27 cellular contexts compared by ENCODE assay signal in genomic region chr4:26601204-26601603, GRCh38.
"Had no signal": no experiment of that assay in that cellular context is flagged by ENCODE, and none has a peak within 500 bp of the region (broad histone marks: within the 10 kb centered on the region; RNA-seq: fewer than 3 reads in every experiment).

No MANE protein-coding gene starts in this region.

- H3K4me1 ChIP-seq: suprapubic skin, testis, thyroid gland, tibial artery, tibial nerve, transverse colon, upper lobe of left lung, upper lobe of right lung, uterus, vagina had no signal

- H3K27me3 ChIP-seq: stomach, suprapubic skin, testis, thyroid gland, tibial artery, tibial nerve, transverse colon, upper lobe of left lung, upper lobe of right lung, uterus, vagina had no signal

- FAIRE-seq: urothelium cell line had no signal

- ATAC-seq: stimulated activated effector memory CD8-positive, alpha-beta T cell treated with anti-CD3 and anti-CD28 coated beads, Interleukin-12 subunit alpha, Interleukin-12 subunit beta, amount 100 ng/mL, for 72 hours; stimulated activated memory B cell treated with anti-CD40 and anti-IgM and Interleukin-4, amounts not matched to agents 10 μg/mL and 1 μg/mL and 100 μg/mL, for 72 hours; stimulated activated naive B cell treated with anti-CD40 and anti-IgM and Interleukin-4, amounts not matched to agents 10 μg/mL and 1 μg/mL and 100 μg/mL, for 72 hours; stimulated activated naive CD8-positive, alpha-beta T cell treated with anti-CD3 and anti-CD28 coated beads, Interleukin-15, amount 100 ng/mL, for 72 hours; stimulated activated naive CD8-positive, alpha-beta T cell treated with anti-CD3 and anti-CD28 coated beads, Interleukin-15, Interleukin-2, amounts not matched to agents 100 U/mL and 50 U/mL, for 24 hours; upper lobe of right lung had no signal

- DNase-seq: stimulated activated CD4-positive, alpha-beta T cell treated with anti-CD3 and anti-CD28 coated beads, Interleukin-2, amount 100 ng/mL, for 48 hours; stimulated activated CD4-positive, alpha-beta T cell treated with anti-CD3 and anti-CD28 coated beads, Interleukin-4, amount 100 ng/mL, for 1 hour; stimulated activated CD4-positive, alpha-beta T cell treated with anti-CD3 and anti-CD28 coated beads, Interleukin-4, amount 100 ng/mL, for 24 hours; stimulated activated CD4-positive, alpha-beta T cell treated with anti-CD3 and anti-CD28 coated beads, Interleukin-4, amount 100 ng/mL, for 4 hours; stimulated activated CD8-positive, alpha-beta memory T cell treated with anti-CD3 and anti-CD28 coated beads, Interleukin-4, amount 100 ng/mL, for 48 hours; stimulated activated naive B cell treated with anti-CD40 and anti-IgM and Interleukin-4, amounts not matched to agents 10 μg/mL and 1 μg/mL and 100 μg/mL, for 72 hours; stimulated activated naive CD4-positive, alpha-beta T cell; stimulated activated naive CD4-positive, alpha-beta T cell treated with Interleukin-2 at 50 U/mL for 16 hours; stimulated activated naive CD8-positive, alpha-beta T cell treated with anti-CD3 and anti-CD28 coated beads, Interleukin-15, amount 100 ng/mL, for 72 hours; stimulated activated naive CD8-positive, alpha-beta T cell treated with anti-CD3 and anti-CD28 coated beads, Interleukin-15, Interleukin-2, amounts not matched to agents 100 U/mL and 50 U/mL, for 24 hours; stomach; substantia nigra; testis; thyroid gland; tibial artery; transverse colon; trophoblast cell; upper lobe of left lung; upper lobe of right lung; uterus had no signal

- H3K36me3 ChIP-seq: stomach, suprapubic skin, thoracic aorta, thyroid gland, tibial artery, transverse colon, upper lobe of left lung, upper lobe of right lung, uterus, vagina had no signal

- H3K4me3 ChIP-seq: stomach, suprapubic skin, testis, thoracic aorta, thyroid gland, tibial artery, tibial nerve, transverse colon, upper lobe of left lung, upper lobe of right lung, uterus, vagina had no signal

- H3K9me3 ChIP-seq: stomach, suprapubic skin, testis, thoracic aorta, thyroid gland, tibial artery, tibial nerve, transverse colon, upper lobe of right lung, uterus, vagina had no signal

- H3K27ac ChIP-seq: stomach, suprapubic skin, testis, thoracic aorta, thyroid gland, tibial artery, tibial nerve, transverse colon, upper lobe of left lung, upper lobe of right lung, uterus, vagina had no signal
